In the genomic region with DNA sequence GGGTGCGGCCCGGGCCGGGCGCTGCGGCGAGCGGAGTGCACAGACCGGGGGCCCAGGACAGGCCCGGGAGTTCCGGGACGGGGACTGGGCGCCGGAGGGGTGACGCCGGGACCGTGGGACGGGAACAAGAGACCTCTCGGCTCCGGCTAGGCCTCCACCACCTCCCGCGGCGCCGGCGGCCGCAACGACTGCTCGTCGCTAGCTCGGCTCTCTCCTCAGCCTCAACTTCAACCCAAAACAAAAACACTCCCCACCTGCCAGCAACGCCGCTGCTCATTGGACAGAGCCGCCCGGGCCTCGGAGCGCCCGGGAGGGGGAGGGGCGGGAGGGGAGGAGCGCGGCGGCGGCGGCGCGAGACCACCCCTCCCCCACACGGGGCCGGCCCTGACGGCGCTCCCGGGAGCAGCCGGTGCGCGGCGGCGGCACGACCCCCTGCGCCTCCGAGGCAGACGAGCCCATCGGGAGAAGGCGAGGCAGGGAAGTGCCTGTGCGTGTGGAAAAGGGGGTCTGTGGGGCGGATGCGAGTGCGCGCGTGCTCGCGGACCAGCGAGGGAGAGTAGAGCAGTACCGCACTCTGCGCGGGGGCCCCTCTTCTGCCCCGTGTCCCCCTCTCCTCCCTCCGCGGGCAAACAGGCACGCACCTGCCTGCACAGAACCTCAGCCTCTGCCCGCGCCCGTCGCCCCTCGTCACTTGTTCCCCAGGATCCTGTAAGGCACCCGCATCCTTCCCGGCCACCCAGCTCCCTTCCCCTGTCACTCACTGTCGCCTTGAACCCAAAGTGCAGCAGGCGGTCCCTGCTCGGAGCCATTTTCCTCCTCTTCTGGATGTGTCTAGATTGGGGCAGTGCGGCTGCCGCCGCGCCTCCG, we compare ENCODE assay signal across 1 cellular context.
TF ChIP-seq lines count a peak whose summit lies in the region.

A gene with protein sequence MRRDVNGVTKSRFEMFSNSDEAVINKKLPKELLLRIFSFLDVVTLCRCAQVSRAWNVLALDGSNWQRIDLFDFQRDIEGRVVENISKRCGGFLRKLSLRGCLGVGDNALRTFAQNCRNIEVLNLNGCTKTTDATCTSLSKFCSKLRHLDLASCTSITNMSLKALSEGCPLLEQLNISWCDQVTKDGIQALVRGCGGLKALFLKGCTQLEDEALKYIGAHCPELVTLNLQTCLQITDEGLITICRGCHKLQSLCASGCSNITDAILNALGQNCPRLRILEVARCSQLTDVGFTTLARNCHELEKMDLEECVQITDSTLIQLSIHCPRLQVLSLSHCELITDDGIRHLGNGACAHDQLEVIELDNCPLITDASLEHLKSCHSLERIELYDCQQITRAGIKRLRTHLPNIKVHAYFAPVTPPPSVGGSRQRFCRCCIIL (minus strand): TSS at position 215 of the 867 bp plus-strand sequence. CDS start 224 bp downstream, outside the sequence.

TF ChIP-seq in K562, 482 proteins besides CTCF, POLR2A, EP300 and RAD21 (continued from another document and continues in another):
- TF ChIP-seq, protein P1, sequence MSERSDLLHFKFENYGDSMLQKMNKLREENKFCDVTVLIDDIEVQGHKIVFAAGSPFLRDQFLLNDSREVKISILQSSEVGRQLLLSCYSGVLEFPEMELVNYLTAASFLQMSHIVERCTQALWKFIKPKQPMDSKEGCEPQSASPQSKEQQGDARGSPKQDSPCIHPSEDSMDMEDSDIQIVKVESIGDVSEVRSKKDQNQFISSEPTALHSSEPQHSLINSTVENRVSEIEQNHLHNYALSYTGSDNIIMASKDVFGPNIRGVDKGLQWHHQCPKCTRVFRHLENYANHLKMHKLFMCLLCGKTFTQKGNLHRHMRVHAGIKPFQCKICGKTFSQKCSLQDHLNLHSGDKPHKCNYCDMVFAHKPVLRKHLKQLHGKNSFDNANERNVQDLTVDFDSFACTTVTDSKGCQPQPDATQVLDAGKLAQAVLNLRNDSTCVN (CRISPR knock-in tag; IDR thresholded peaks at IDR 0.05), result no peak
- TF ChIP-seq CSDE1 (IDR thresholded peaks at IDR 0.05) (no peak), SAP30 (IDR thresholded peaks at IDR 0.05; ENCODE audit: borderline replicate concordance, insufficient read depth, low read depth, low read length, poor library complexity, severe bottlenecking) (peak; percentile 77), KLF13 (tag; IDR thresholded peaks at IDR 0.05; ENCODE audit: borderline replicate concordance, low read depth) (peak; percentile 37; the same call in 1 of the 2 replicates), L3MBTL2 (IDR thresholded peaks at IDR 0.05) (peak; percentile 64), PPARD (CRISPR knock-in tag; IDR thresholded peaks at IDR 0.05) (no peak), ZNF316 (IDR thresholded peaks at IDR 0.05) (no peak), HDAC1 (IDR thresholded peaks at IDR 0.05) (peak in 1 of 2 experiments; percentile 75; a peak in 2 of 4 replicates), ZFX (CRISPR knock-in tag; IDR thresholded peaks at IDR 0.05) (peak; percentile 85), STAG1 (CRISPR knock-in tag; IDR thresholded peaks at IDR 0.05; ENCODE audit: borderline replicate concordance) (peak; percentile 10; the same call in 1 of the 2 replicates), MYC (IDR thresholded peaks at IDR 0.05; ENCODE audit: low read depth, low read length) (peak; percentile 38; the same call in 1 of the 2 replicates), MYC (CRISPR knock-in tag; IDR thresholded peaks at IDR 0.05; ENCODE audit: borderline replicate concordance, low read depth) (no peak), RBFOX2 (IDR thresholded peaks at IDR 0.05; ENCODE audit: low read depth, low read length) (peak; percentile 93), NFRKB (IDR thresholded peaks at IDR 0.05; ENCODE audit: low read depth) (peak; percentile 63; the same call in 1 of the 2 replicates), CBX3 (IDR thresholded peaks at IDR 0.05; ENCODE audit: borderline replicate concordance in 1 of 2, low read length in 2 of 2) (no peak), FOXA1 (IDR thresholded peaks at IDR 0.05; ENCODE audit: borderline replicate concordance) (no peak), RBBP5 (IDR thresholded peaks at IDR 0.05; ENCODE audit: borderline replicate concordance, insufficient read depth, low read length, poor library complexity, severe bottlenecking) (peak; percentile 93), PCBP1 (IDR thresholded peaks at IDR 0.05; ENCODE audit: low read depth, low read length, poor library complexity, severe bottlenecking) (peak; percentile 76), PML (IDR thresholded peaks at IDR 0.05; ENCODE audit: low read length) (peak; percentile 46; the same call in 1 of the 2 replicates), TRIM24 (IDR thresholded peaks at IDR 0.05) (0 out of 4 replicates have a peak, but pooled peaks of 1 of the 2 experiments have one; percentile 27), HLTF (IDR thresholded peaks at IDR 0.05) (0 out of 2 replicates have a peak, but pooled peaks have one; percentile 24), POLR2B (IDR thresholded peaks at IDR 0.05; ENCODE audit: low read depth, partially characterized antibody) (peak; percentile 73)
- TF ChIP-seq, protein P2, sequence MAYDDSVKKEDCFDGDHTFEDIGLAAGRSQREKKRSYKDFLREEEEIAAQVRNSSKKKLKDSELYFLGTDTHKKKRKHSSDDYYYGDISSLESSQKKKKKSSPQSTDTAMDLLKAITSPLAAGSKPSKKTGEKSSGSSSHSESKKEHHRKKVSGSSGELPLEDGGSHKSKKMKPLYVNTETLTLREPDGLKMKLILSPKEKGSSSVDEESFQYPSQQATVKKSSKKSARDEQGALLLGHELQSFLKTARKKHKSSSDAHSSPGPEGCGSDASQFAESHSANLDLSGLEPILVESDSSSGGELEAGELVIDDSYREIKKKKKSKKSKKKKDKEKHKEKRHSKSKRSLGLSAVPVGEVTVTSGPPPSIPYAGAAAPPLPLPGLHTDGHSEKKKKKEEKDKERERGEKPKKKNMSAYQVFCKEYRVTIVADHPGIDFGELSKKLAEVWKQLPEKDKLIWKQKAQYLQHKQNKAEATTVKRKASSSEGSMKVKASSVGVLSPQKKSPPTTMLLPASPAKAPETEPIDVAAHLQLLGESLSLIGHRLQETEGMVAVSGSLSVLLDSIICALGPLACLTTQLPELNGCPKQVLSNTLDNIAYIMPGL (CRISPR knock-in tag; IDR thresholded peaks at IDR 0.05), result peak; percentile 21; the same call in 1 of the 2 replicates
- TF ChIP-seq, protein P3, sequence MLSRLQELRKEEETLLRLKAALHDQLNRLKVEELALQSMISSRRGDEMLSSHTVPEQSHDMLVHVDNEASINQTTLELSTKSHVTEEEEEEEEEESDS (CRISPR knock-in tag; IDR thresholded peaks at IDR 0.05), result no peak
- TF ChIP-seq, protein P4, sequence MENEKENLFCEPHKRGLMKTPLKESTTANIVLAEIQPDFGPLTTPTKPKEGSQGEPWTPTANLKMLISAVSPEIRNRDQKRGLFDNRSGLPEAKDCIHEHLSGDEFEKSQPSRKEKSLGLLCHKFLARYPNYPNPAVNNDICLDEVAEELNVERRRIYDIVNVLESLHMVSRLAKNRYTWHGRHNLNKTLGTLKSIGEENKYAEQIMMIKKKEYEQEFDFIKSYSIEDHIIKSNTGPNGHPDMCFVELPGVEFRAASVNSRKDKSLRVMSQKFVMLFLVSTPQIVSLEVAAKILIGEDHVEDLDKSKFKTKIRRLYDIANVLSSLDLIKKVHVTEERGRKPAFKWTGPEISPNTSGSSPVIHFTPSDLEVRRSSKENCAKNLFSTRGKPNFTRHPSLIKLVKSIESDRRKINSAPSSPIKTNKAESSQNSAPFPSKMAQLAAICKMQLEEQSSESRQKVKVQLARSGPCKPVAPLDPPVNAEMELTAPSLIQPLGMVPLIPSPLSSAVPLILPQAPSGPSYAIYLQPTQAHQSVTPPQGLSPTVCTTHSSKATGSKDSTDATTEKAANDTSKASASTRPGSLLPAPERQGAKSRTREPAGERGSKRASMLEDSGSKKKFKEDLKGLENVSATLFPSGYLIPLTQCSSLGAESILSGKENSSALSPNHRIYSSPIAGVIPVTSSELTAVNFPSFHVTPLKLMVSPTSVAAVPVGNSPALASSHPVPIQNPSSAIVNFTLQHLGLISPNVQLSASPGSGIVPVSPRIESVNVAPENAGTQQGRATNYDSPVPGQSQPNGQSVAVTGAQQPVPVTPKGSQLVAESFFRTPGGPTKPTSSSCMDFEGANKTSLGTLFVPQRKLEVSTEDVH (IDR thresholded peaks at IDR 0.05; ENCODE audit: low read depth, partially characterized antibody), result peak; percentile 55
- TF ChIP-seq, protein P5, sequence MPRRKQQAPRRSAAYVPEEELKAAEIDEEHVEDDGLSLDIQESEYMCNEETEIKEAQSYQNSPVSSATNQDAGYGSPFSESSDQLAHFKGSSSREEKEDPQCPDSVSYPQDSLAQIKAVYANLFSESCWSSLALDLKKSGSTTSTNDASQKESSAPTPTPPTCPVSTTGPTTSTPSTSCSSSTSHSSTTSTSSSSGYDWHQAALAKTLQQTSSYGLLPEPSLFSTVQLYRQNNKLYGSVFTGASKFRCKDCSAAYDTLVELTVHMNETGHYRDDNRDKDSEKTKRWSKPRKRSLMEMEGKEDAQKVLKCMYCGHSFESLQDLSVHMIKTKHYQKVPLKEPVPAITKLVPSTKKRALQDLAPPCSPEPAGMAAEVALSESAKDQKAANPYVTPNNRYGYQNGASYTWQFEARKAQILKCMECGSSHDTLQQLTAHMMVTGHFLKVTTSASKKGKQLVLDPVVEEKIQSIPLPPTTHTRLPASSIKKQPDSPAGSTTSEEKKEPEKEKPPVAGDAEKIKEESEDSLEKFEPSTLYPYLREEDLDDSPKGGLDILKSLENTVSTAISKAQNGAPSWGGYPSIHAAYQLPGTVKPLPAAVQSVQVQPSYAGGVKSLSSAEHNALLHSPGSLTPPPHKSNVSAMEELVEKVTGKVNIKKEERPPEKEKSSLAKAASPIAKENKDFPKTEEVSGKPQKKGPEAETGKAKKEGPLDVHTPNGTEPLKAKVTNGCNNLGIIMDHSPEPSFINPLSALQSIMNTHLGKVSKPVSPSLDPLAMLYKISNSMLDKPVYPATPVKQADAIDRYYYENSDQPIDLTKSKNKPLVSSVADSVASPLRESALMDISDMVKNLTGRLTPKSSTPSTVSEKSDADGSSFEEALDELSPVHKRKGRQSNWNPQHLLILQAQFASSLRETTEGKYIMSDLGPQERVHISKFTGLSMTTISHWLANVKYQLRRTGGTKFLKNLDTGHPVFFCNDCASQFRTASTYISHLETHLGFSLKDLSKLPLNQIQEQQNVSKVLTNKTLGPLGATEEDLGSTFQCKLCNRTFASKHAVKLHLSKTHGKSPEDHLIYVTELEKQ (CRISPR knock-in tag; IDR thresholded peaks at IDR 0.05), result no peak
- TF ChIP-seq, protein P6, sequence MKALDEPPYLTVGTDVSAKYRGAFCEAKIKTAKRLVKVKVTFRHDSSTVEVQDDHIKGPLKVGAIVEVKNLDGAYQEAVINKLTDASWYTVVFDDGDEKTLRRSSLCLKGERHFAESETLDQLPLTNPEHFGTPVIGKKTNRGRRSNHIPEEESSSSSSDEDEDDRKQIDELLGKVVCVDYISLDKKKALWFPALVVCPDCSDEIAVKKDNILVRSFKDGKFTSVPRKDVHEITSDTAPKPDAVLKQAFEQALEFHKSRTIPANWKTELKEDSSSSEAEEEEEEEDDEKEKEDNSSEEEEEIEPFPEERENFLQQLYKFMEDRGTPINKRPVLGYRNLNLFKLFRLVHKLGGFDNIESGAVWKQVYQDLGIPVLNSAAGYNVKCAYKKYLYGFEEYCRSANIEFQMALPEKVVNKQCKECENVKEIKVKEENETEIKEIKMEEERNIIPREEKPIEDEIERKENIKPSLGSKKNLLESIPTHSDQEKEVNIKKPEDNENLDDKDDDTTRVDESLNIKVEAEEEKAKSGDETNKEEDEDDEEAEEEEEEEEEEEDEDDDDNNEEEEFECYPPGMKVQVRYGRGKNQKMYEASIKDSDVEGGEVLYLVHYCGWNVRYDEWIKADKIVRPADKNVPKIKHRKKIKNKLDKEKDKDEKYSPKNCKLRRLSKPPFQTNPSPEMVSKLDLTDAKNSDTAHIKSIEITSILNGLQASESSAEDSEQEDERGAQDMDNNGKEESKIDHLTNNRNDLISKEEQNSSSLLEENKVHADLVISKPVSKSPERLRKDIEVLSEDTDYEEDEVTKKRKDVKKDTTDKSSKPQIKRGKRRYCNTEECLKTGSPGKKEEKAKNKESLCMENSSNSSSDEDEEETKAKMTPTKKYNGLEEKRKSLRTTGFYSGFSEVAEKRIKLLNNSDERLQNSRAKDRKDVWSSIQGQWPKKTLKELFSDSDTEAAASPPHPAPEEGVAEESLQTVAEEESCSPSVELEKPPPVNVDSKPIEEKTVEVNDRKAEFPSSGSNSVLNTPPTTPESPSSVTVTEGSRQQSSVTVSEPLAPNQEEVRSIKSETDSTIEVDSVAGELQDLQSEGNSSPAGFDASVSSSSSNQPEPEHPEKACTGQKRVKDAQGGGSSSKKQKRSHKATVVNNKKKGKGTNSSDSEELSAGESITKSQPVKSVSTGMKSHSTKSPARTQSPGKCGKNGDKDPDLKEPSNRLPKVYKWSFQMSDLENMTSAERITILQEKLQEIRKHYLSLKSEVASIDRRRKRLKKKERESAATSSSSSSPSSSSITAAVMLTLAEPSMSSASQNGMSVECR (CRISPR knock-in tag; IDR thresholded peaks at IDR 0.05), result peak; percentile 44; the same call in 1 of the 2 replicates
- TF ChIP-seq, protein P7, sequence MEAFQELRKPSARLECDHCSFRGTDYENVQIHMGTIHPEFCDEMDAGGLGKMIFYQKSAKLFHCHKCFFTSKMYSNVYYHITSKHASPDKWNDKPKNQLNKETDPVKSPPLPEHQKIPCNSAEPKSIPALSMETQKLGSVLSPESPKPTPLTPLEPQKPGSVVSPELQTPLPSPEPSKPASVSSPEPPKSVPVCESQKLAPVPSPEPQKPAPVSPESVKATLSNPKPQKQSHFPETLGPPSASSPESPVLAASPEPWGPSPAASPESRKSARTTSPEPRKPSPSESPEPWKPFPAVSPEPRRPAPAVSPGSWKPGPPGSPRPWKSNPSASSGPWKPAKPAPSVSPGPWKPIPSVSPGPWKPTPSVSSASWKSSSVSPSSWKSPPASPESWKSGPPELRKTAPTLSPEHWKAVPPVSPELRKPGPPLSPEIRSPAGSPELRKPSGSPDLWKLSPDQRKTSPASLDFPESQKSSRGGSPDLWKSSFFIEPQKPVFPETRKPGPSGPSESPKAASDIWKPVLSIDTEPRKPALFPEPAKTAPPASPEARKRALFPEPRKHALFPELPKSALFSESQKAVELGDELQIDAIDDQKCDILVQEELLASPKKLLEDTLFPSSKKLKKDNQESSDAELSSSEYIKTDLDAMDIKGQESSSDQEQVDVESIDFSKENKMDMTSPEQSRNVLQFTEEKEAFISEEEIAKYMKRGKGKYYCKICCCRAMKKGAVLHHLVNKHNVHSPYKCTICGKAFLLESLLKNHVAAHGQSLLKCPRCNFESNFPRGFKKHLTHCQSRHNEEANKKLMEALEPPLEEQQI (IDR thresholded peaks at IDR 0.05), result no peak
